In genomic region chr15:34109775-34110663, GRCh38 we compare ENCODE assay signal across 8 cellular contexts. TPM values are rescaled to one million over a fixed set of nuclear protein-coding genes. Genes with fewer than 3 reads are reported as not detected.
DNase-seq lines count a peak whose midpoint lies in the region; ATAC-seq and TF ChIP-seq lines count a peak whose summit lies in the region.

No MANE protein-coding gene starts in this region.

- H3K4me1 ChIP-seq in HAP-1 (no peaks in the 10 kb centered on the region), gastroesophageal sphincter (no peaks in the 10 kb centered on the region), transverse colon (no peaks in the 10 kb centered on the region)

- H3K36me3 ChIP-seq in HAP-1 (replicated peaks) = no peaks in the 10 kb centered on the region
- H3K36me3 ChIP-seq in gastroesophageal sphincter = no peaks in the 10 kb centered on the region
- no peaks in the 10 kb centered on the region for H3K36me3 ChIP-seq in transverse colon

- DNase-seq in D341Med (ENCODE audit: low spot score) (peak; percentile 37), HAP-1 (ENCODE audit: low spot score in 2 of 2) (peak; percentile 33 to 47), SK-N-DZ (ENCODE audit: low spot score) (peak; percentile 31), transverse colon (no peak)
- DNase-seq in stimulated activated CD4-positive, alpha-beta T cell treated with anti-CD3 and anti-CD28 coated beads, Interleukin-12 subunit alpha, Interleukin-12 subunit beta, amount 100 ng/mL, for 4 hours = no peak

- ATAC-seq in gastroesophageal sphincter = no peak
- no peak for ATAC-seq in HG02763 (IDR thresholded peaks at IDR 0.05; ENCODE audit: unreplicated experiment)
- ATAC-seq in HG03280 (IDR thresholded peaks at IDR 0.05; ENCODE audit: unreplicated experiment) = no peak

- TF ChIP-seq POLR2A in gastroesophageal sphincter (IDR thresholded peaks at IDR 0.05) = no peak
- no peak for TF ChIP-seq POLR2A in transverse colon (IDR thresholded peaks at IDR 0.05)

- H3K27me3 ChIP-seq in HAP-1 (ENCODE audit: low read depth) (no peaks in the 10 kb centered on the region), gastroesophageal sphincter (peaks cover 15% of the 10 kb centered on the region), transverse colon (no peaks in the 10 kb centered on the region)

- no peak overlapping the region for H3K27ac ChIP-seq in gastroesophageal sphincter
- no peak overlapping the region for H3K27ac ChIP-seq in transverse colon

- 66 to 72% methylated on average over 5 of the region's 5 CpGs for WGBS in gastroesophageal sphincter (ENCODE audit: low coverage in 1 of 2), 2 donors
- WGBS in transverse colon (ENCODE audit: low coverage in 1 of 2), 2 donors = 62 to 75% methylated on average over 3 to 5 of the region's 5 CpGs

- in situ Hi-C loops in HAP-1 (cut with MboI; ENCODE audit: low sequenced_read_pairs) (loop anchor here (10.0 kb wide), 2 partner anchors 115 to 255 kb away; partner anchors contain the start of genes EMC4 and LPCAT4), transverse colon (cut with MboI; ENCODE audit: low pct_ligation_motif_present in 1 of 4, low pct_unique_long_range_greater_than_20kb in 1 of 4, low sequenced_read_pairs in 3 of 4) (loop anchor here in 2 of 4 donors (10.0 to 25.0 kb wide), 3 partner anchors 98 to 252 kb away; partner anchors contain the start of genes EMC4 (in 2 of the 2) and LPCAT4 (in 1 of the 2))

- intact Hi-C loops in transverse colon (cut with DNase I; ENCODE audit: low total_unique reads) = loop anchor here (10.0 kb wide), 1 partner anchor 235 kb away; the partner anchor contains the start of genes NOP10 and NUTM1

- peak in 3 of 4 experiments; percentile 13 to 40 (median 32) for TF ChIP-seq CTCF in gastroesophageal sphincter (IDR thresholded peaks at IDR 0.05)
- peak; percentile 33 to 47 (median 45) for TF ChIP-seq CTCF in transverse colon (IDR thresholded peaks at IDR 0.05)

- H3K9me3 ChIP-seq in HAP-1 = no peaks in the 10 kb centered on the region
- H3K9me3 ChIP-seq in gastroesophageal sphincter = no peaks in the 10 kb centered on the region
- H3K9me3 ChIP-seq in transverse colon = no peaks in the 10 kb centered on the region

- no peak overlapping the region for H3K4me3 ChIP-seq in HAP-1
- H3K4me3 ChIP-seq in gastroesophageal sphincter = no peak overlapping the region
- H3K4me3 ChIP-seq in transverse colon = no peak overlapping the region

- TF ChIP-seq EP300 in gastroesophageal sphincter (IDR thresholded peaks at IDR 0.05) = no peak
- TF ChIP-seq EP300 in transverse colon (IDR thresholded peaks at IDR 0.05; ENCODE audit: low read depth) = no peak

RNA-seq across cellular contexts. Expression of gene PGBD4, which starts 8.1 kb away (rescaled TPM):
- 3.2 and 3.6 TPM in 2 replicates for polyA plus RNA-seq in SK-N-DZ (2014; cell fraction: cytosol; rRNA removed)
- 3.2 and 3.5 TPM in 2 replicates for polyA plus RNA-seq in SK-N-DZ (2014; cell fraction: nucleus; rRNA removed)
- 1 to 10 TPM in 3 of 4 donors, under 1 TPM in 1; 0.82 to 1.6 (median 1.4) TPM for total RNA-seq in gastroesophageal sphincter
- total RNA-seq in transverse colon = 1 to 10 TPM; 1.1 to 7.6 (median 1.9) TPM

RNA-seq across cellular contexts. Expression of gene EMC7, which starts 8.4 kb away (rescaled TPM):
- polyA plus RNA-seq in SK-N-DZ (2014; cell fraction: cytosol; rRNA removed) = 22.0 and 24.4 TPM in 2 replicates
- polyA plus RNA-seq in SK-N-DZ (2014; cell fraction: nucleus; rRNA removed) = 13.5 and 13.8 TPM in 2 replicates
- total RNA-seq in gastroesophageal sphincter = 10 to 100 TPM; 34.6 to 49.2 (median 43.2) TPM
- 10 to 100 TPM in 3 of 4 donors, 1 to 10 TPM in 1; 1.8 to 39.7 (median 24.5) TPM for total RNA-seq in transverse colon

Comparison
In these comparisons a context has a peak if more than half of its experiments do, and no peak if none do; other contexts are left out.
1. DNase-seq: peak in D341Med (single experiment), HAP-1 (2 of 2) and SK-N-DZ (single experiment); none in transverse colon (single experiment) and stimulated activated CD4-positive, alpha-beta T cell treated with anti-CD3 and anti-CD28 coated beads, Interleukin-12 subunit alpha, Interleukin-12 subunit beta, amount 100 ng/mL, for 4 hours (single experiment).